Comparison of ENCODE assay signal across 8 cellular contexts in the genomic region with DNA sequence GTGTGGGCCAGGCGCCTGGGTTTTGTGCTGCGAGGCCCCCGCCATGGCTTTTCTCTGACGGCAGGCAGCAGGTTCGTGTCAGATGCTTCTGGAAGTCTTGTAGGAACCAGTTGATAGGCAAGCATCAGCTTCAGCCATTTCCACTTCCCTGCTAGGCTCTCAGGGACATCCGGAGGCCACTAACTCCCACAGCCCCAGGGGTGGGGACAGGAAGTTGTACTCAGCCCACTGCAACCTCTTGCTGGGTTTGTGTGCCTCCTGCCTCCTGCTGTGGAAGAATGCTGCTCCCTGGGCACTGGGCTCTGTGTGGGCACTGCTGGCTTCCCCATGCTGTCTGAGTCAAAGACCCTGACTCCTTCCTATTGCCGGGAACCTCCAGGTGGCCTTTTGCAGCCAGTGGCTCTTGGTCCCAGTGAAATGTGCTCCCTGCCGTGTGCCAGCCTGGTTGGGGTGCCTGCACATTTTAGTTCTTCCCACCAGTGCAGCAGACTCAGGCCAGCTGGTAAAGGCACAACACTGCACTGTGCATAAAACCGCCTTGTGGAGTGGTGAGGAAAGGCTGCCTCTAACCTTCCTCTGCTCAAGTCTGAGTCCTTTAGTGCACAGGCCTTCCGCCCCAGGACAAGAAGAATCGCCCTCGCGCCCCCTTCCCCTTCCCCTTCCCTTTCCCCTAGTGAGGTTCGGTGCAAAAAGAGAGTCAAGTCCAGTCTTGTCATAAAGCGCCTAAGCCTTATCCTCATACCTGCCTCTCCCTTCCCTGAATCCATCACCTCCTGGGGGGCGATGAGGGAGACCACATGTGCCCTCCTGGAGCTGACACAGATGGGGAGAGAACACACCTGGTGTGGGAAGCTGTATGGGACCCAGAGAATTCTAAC. TPM values are rescaled to one million over a fixed set of nuclear protein-coding genes. Genes with fewer than 3 reads are reported as not detected.
DNase-seq lines count a peak whose midpoint lies in the region; ATAC-seq and TF ChIP-seq lines count a peak whose summit lies in the region.

No MANE protein-coding gene starts in this region.

- ATAC-seq in GM18511 (IDR thresholded peaks at IDR 0.05; ENCODE audit: unreplicated experiment) (peak; percentile 72), HG03108 (IDR thresholded peaks at IDR 0.05; ENCODE audit: unreplicated experiment) (peak; percentile 81), lower lobe of right lung (peak in 1 of 2 donors; percentile 48), HG02884 (IDR thresholded peaks at IDR 0.05; ENCODE audit: unreplicated experiment) (no peak), HG03025 (IDR thresholded peaks at IDR 0.05; ENCODE audit: low FRiP score, unreplicated experiment) (no peak)
- ATAC-seq in activated CD8-positive, alpha-beta T cell treated with anti-CD3 and anti-CD28 coated beads, Interleukin-2, amount 10 ng/mL, durations not matched to agents 7 days and 5 days, result peak; percentile 71

- no peak for TF ChIP-seq CTCF in lower lobe of right lung (IDR thresholded peaks at IDR 0.05)

- peaks cover 46% of the 10 kb centered on the region for H3K4me1 Mint-ChIP-seq in activated CD8-positive, alpha-beta T cell treated with anti-CD3 and anti-CD28 coated beads, Interleukin-2, amount 10 ng/mL, durations not matched to agents 7 days and 5 days (ENCODE audit: low read depth)

- no peak overlapping the region for H3K4me3 ChIP-seq in lower lobe of right lung

- CTCF ChIA-PET in activated CD8-positive, alpha-beta T cell treated with anti-CD3 and anti-CD28 coated beads, Interleukin-2, amount 10 ng/mL, durations not matched to agents 7 days and 5 days (lab: Charles Lee), result interaction anchor here (0.7 to 7.3 kb wide), 11 partner anchors 9 to 143 kb away, joined by 3 to 87 read pairs (median 6); a partner anchor contains a TSS

- H3K36me3 ChIP-seq in lower lobe of right lung, result peaks cover 2% of the 10 kb centered on the region

- peak overlapping the region; percentile 77 for H3K27ac ChIP-seq in lower lobe of right lung

- DNase-seq in activated CD8-positive, alpha-beta T cell treated with anti-CD3 and anti-CD28 coated beads, Interleukin-2, amount 10 ng/mL, durations not matched to agents 7 days and 5 days, result peak; percentile 72
- DNase-seq in lower lobe of right lung, result peak; percentile 66
- DNase-seq in NCI-H526 (lab: John Stamatoyannopoulos, UW), result no peak
- no peak for DNase-seq in inferior parietal cortex (ENCODE audit: extremely low spot score)

- no peaks in the 10 kb centered on the region for H3K27me3 Mint-ChIP-seq in activated CD8-positive, alpha-beta T cell treated with anti-CD3 and anti-CD28 coated beads, Interleukin-2, amount 10 ng/mL, durations not matched to agents 7 days and 5 days (ENCODE audit: low read depth)

- H3K4me1 ChIP-seq in lower lobe of right lung, result peaks cover 53% of the 10 kb centered on the region

- no peaks in the 10 kb centered on the region for H3K27me3 ChIP-seq in lower lobe of right lung (ENCODE audit: low read depth)

- intact Hi-C loops in lower lobe of right lung (cut with DNase I), result no loop called here

- H3K36me3 Mint-ChIP-seq in activated CD8-positive, alpha-beta T cell treated with anti-CD3 and anti-CD28 coated beads, Interleukin-2, amount 10 ng/mL, durations not matched to agents 7 days and 5 days (ENCODE audit: low read depth), result no peaks in the 10 kb centered on the region

- no peaks in the 10 kb centered on the region for H3K9me3 ChIP-seq in lower lobe of right lung

- peak overlapping the region; percentile 91 for H3K27ac Mint-ChIP-seq in activated CD8-positive, alpha-beta T cell treated with anti-CD3 and anti-CD28 coated beads, Interleukin-2, amount 10 ng/mL, durations not matched to agents 7 days and 5 days

- no peaks in the 10 kb centered on the region for H3K9me3 Mint-ChIP-seq in activated CD8-positive, alpha-beta T cell treated with anti-CD3 and anti-CD28 coated beads, Interleukin-2, amount 10 ng/mL, durations not matched to agents 7 days and 5 days (ENCODE audit: insufficient read depth)

- POLR2A ChIA-PET in activated CD8-positive, alpha-beta T cell treated with anti-CD3 and anti-CD28 coated beads, Interleukin-2, amount 10 ng/mL, durations not matched to agents 7 days and 5 days (lab: Charles Lee), result interaction anchor here (1.2 to 2.5 kb wide), 5 partner anchors 9 to 28 kb away, joined by 3 to 11 read pairs (median 6); no protein-coding TSS in a partner anchor

- H3K4me3 Mint-ChIP-seq in activated CD8-positive, alpha-beta T cell treated with anti-CD3 and anti-CD28 coated beads, Interleukin-2, amount 10 ng/mL, durations not matched to agents 7 days and 5 days, result peak overlapping the region; percentile 45

RNA-seq across cellular contexts. Expression of a gene that starts 16.6 kb away (rescaled TPM):
- under 1 TPM in 1 of 2 experiments, not detected in 1; 0.13 TPM for total RNA-seq in activated CD8-positive, alpha-beta T cell treated with anti-CD3 and anti-CD28 coated beads, Interleukin-2, amount 10 ng/mL, durations not matched to agents 7 days and 5 days
- 13.2 TPM for total RNA-seq in lower lobe of right lung

RNA-seq across cellular contexts. Expression of a gene that starts 48.3 kb away (rescaled TPM):
- total RNA-seq in activated CD8-positive, alpha-beta T cell treated with anti-CD3 and anti-CD28 coated beads, Interleukin-2, amount 10 ng/mL, durations not matched to agents 7 days and 5 days, result 10 to 100 TPM; 18.3 to 19.5 TPM
- total RNA-seq in lower lobe of right lung, result 10.4 TPM

Comparison
In these comparisons a context has a peak if more than half of its experiments do, and no peak if none do; other contexts are left out.
1. ATAC-seq: peak in GM18511 (single experiment), HG03108 (single experiment) and activated CD8-positive, alpha-beta T cell treated with anti-CD3 and anti-CD28 coated beads, Interleukin-2, amount 10 ng/mL, durations not matched to agents 7 days and 5 days (single experiment); none in HG02884 (single experiment) and HG03025 (single experiment).
2. DNase-seq: peak in activated CD8-positive, alpha-beta T cell treated with anti-CD3 and anti-CD28 coated beads, Interleukin-2, amount 10 ng/mL, durations not matched to agents 7 days and 5 days (single experiment) and lower lobe of right lung (single experiment); none in NCI-H526 (0 of 2) and inferior parietal cortex (single experiment).
3. RNA of a gene that starts 16.6 kb away (total RNA-seq): 13.2 TPM in lower lobe of right lung (single experiment); 0.13 TPM in activated CD8-positive, alpha-beta T cell treated with anti-CD3 and anti-CD28 coated beads, Interleukin-2, amount 10 ng/mL, durations not matched to agents 7 days and 5 days; every median in the first group is over 10 times any median in the second.